ENCODE assay signal across 1 cellular context in the genomic region with DNA sequence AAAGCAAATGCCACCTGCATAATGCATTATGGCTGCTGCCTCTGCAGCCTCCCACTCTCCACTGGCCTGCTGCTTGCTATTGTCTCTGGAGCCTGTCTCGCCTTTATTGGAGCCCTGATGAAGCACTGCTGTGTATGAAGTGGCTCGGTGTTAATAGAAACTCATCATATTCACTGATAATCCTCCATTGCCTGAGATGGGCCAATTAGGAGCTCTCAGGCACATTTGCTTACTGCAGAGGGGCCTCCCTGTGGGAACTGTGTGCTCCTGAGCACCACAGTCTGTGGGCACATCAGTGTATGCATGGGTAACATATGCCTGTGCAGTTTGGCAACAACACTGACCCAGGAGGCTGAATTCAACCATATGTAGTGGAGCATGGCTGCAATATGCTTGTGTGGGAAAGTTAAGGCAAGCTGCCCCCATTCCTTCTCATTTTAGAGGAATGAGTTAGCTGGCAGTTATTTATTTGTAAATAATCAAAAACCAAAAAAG.
TF ChIP-seq lines count a peak whose summit lies in the region.

No MANE protein-coding gene starts in this region.

TF ChIP-seq in WTC11, 78 proteins besides CTCF, POLR2A, EP300 and RAD21 (continued from another document):
- TF ChIP-seq, protein P1, sequence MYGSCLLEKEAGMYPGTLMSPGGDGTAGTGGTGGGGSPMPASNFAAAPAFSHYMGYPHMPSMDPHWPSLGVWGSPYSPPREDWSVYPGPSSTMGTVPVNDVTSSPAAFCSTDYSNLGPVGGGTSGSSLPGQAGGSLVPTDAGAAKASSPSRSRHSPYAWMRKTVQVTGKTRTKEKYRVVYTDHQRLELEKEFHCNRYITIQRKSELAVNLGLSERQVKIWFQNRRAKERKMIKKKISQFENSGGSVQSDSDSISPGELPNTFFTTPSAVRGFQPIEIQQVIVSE (CRISPR knock-in tag; IDR thresholded peaks at IDR 0.05; ENCODE audit: borderline replicate concordance): no peak
- no peak for TF ChIP-seq EMX1 (CRISPR knock-in tag; IDR thresholded peaks at IDR 0.05)
- TF ChIP-seq ZNF671 (CRISPR knock-in tag; IDR thresholded peaks at IDR 0.05): no peak
- TF ChIP-seq CBFB (CRISPR knock-in tag; IDR thresholded peaks at IDR 0.05; ENCODE audit: low read depth): no peak
TF ChIP-seq in WTC11: peak in this region for 0.
